Comparison of ENCODE assay signal across 8 cellular contexts in the genomic region with DNA sequence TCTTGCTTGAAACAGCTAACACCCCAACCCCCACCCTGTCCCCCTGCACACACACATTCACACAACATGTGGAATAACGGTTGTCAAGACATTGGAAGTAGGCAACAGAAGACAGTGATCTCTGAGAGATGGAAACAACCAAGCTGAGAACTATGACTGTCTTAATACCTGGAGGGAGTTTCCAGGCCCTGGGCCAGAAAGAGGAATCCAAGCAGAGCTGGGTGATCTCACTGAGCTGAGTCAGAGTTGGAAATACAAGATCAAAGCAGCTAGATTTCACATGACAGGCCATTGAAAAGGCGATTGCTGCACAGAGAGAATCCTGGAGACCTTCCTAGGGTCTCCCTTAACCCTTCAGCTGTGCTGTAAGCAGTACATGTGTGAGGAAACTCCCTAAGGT.
DNase-seq lines count a peak whose midpoint lies in the region; ATAC-seq and TF ChIP-seq lines count a peak whose summit lies in the region.

No MANE protein-coding gene starts in this region.

- H3K27ac Mint-ChIP-seq in type B pancreatic cell: no peak overlapping the region

- ATAC-seq in GM21717 (IDR thresholded peaks at IDR 0.05; ENCODE audit: unreplicated experiment) (peak; percentile 80), left lobe of liver (no peak)

- no peaks in the 10 kb centered on the region for H3K4me1 Mint-ChIP-seq in type B pancreatic cell (ENCODE audit: unreplicated experiment)

- no peaks in the 10 kb centered on the region for H3K36me3 ChIP-seq in HUES48 (ENCODE audit: control insufficient read depth, insufficient read depth, low read length)

- DNase-seq in GM04504 (ENCODE audit: low read depth) (peak; percentile 76), brain pericyte (ENCODE audit: low read depth, low spot score) (peak; percentile 55), smooth muscle cell of the brain vasculature (ENCODE audit: low read depth, low spot score) (peak; percentile 74), type B pancreatic cell (ENCODE audit: extremely low spot score, unreplicated experiment) (no peak), left lobe of liver (ENCODE audit: low spot score) (no peak), middle frontal gyrus (ENCODE audit: extremely low spot score, low spot score) (no peak)

- no peaks in the 10 kb centered on the region for H3K9me3 ChIP-seq in HUES48 (ENCODE audit: control insufficient read depth, insufficient read depth, low read length)

- H3K27me3 Mint-ChIP-seq in type B pancreatic cell: no peaks in the 10 kb centered on the region

- peaks cover 9% of the 10 kb centered on the region for H3K4me1 ChIP-seq in HUES48 (ENCODE audit: control insufficient read depth, insufficient read depth, low read length)

- H3K36me3 Mint-ChIP-seq in type B pancreatic cell: no peaks in the 10 kb centered on the region

- H3K27me3 ChIP-seq in HUES48 (ENCODE audit: control insufficient read depth, insufficient read depth, low read length): no peaks in the 10 kb centered on the region

- H3K4me3 Mint-ChIP-seq in type B pancreatic cell: no peak overlapping the region

- H3K4me3 ChIP-seq in HUES48 (ENCODE audit: low read depth, low read length): no peak overlapping the region

- peak overlapping the region; percentile 84 for H3K27ac ChIP-seq in HUES48 (ENCODE audit: low read depth, low read length)

- no peak for TF ChIP-seq CTCF in type B pancreatic cell (conservative IDR thresholded peaks at IDR 0.05)

- no peak overlapping the region for H3K9ac ChIP-seq in HUES48 (ENCODE audit: low read depth, low read length)

- H3K9me3 Mint-ChIP-seq in type B pancreatic cell: no peaks in the 10 kb centered on the region

Comparison
In these comparisons a context has a peak if more than half of its experiments do, and no peak if none do; other contexts are left out.
1. DNase-seq: peak in GM04504 (single experiment), brain pericyte (single experiment) and smooth muscle cell of the brain vasculature (single experiment); none in type B pancreatic cell (single experiment), left lobe of liver (single experiment) and middle frontal gyrus (single experiment).